ENCODE assay signal across 8 cellular contexts in genomic region chr1:192477630-192478029, GRCh38.
DNase-seq lines count a peak whose midpoint lies in the region; ATAC-seq, FAIRE-seq and TF ChIP-seq lines count a peak whose summit lies in the region.

No MANE protein-coding gene starts in this region.

- no peaks in the 10 kb centered on the region for H3K9me1 ChIP-seq in keratinocyte (ENCODE audit: control insufficient read depth, extremely low read depth, insufficient read depth, low read length)

- H3K27ac ChIP-seq in keratinocyte (ENCODE audit: control insufficient read depth, insufficient read depth, low read length): no peak overlapping the region

- peaks cover 3% of the 10 kb centered on the region for H3K4me1 ChIP-seq in keratinocyte (ENCODE audit: control insufficient read depth, extremely low read depth, insufficient read depth, low read length)

- peak; percentile 12 for DNase-seq in NCI-H1694 treated with DMSO at 0.1 percent for 48 hours (lab: John Stamatoyannopoulos, UW)
- DNase-seq in NCI-H1694 (lab: John Stamatoyannopoulos, UW): no peak
- DNase-seq in NB4 (ENCODE audit: low read depth): peak; percentile 60
- DNase-seq in amniotic stem cell (lab: John Stamatoyannopoulos, UW): peak; percentile 21
- no peak for DNase-seq in keratinocyte (ENCODE audit: low read depth, low spot score)
- no peak for DNase-seq in T1000 (lab: John Stamatoyannopoulos, UW)

- H4K20me1 ChIP-seq in keratinocyte (ENCODE audit: control insufficient read depth, extremely low read depth, insufficient read depth, low read length): no peaks in the 10 kb centered on the region

- no peak overlapping the region for H3K4me3 ChIP-seq in NB4 (ENCODE audit: low read depth, low read length)
- H3K4me3 ChIP-seq in keratinocyte (ENCODE audit: control insufficient read depth in 2 of 3, extremely low read depth in 1 of 3, insufficient read depth in 2 of 3, low read depth in 1 of 3, low read length in 3 of 3): no peak overlapping the region

- ATAC-seq in GM21723 (IDR thresholded peaks at IDR 0.05; ENCODE audit: unreplicated experiment): peak; percentile 62
- no peak for ATAC-seq in esophagus mucosa

- H3K27me3 ChIP-seq in keratinocyte (ENCODE audit: control insufficient read depth, extremely low read depth, insufficient read depth, low read length): peaks cover 5% of the 10 kb centered on the region

- no peaks in the 10 kb centered on the region for H3K9me3 ChIP-seq in keratinocyte (ENCODE audit: control insufficient read depth, low read depth, low read length)

- H3K9ac ChIP-seq in keratinocyte (ENCODE audit: control insufficient read depth, extremely low read depth, insufficient read depth, low read length): no peak overlapping the region

- H3K36me3 ChIP-seq in keratinocyte (ENCODE audit: control insufficient read depth in 2 of 2, extremely low read depth in 1 of 2, insufficient read depth in 2 of 2, low read length in 2 of 2): no peaks in the 10 kb centered on the region

- FAIRE-seq in keratinocyte (lab: Jason Lieb, UNC): no peak

- dilution Hi-C loops in keratinocyte (cut with MboI; ENCODE audit: extremely low pct_ligation_motif_present, low sequenced_read_pairs): no loop called here

- no peak for TF ChIP-seq POLR2A in NB4 (IDR thresholded peaks at IDR 0.05; ENCODE audit: extremely low read depth, insufficient read length)

- H2AFZ ChIP-seq in keratinocyte (ENCODE audit: control insufficient read depth, low read length): no peak overlapping the region

- TF ChIP-seq CTCF in NB4 (IDR thresholded peaks at IDR 0.05; ENCODE audit: low read depth, low read length) (no peak), keratinocyte (optimal IDR thresholded peaks at IDR 0.05 in 1 of 3, IDR thresholded peaks at IDR 0.05 in 1 of 3, conservative IDR thresholded peaks at IDR 0.05 in 1 of 3; ENCODE audit: extremely low read depth in 1 of 3, insufficient read depth in 2 of 3, low read length in 3 of 3) (peak in 2 of 3 experiments; percentile 23 to 36)

- no peaks in the 10 kb centered on the region for H3K79me2 ChIP-seq in keratinocyte (ENCODE audit: control insufficient read depth, insufficient read depth, low read length)

- no peak overlapping the region for H3K4me2 ChIP-seq in keratinocyte (ENCODE audit: control insufficient read depth, extremely low read depth, insufficient read depth, low read depth, low read length)

Comparison
In these comparisons a context has a peak if more than half of its experiments do, and no peak if none do; other contexts are left out.
1. DNase-seq: peak in NCI-H1694 treated with DMSO at 0.1 percent for 48 hours (single experiment), NB4 (single experiment) and amniotic stem cell (single experiment); none in NCI-H1694 (single experiment), keratinocyte (single experiment) and T1000 (single experiment).